ENCODE assay signal across 28 cellular contexts in genomic region chr16:77452243-77452642, GRCh38. TPM values are rescaled to one million over a fixed set of nuclear protein-coding genes. Genes with fewer than 3 reads are reported as not detected.
"Had no signal": no experiment of that assay in that cellular context is flagged by ENCODE, and none has a peak within 500 bp of the region (broad histone marks: within the 10 kb centered on the region; RNA-seq: fewer than 3 reads in every experiment).

No MANE protein-coding gene starts in this region.

- H3K9me3 ChIP-seq: stomach, suprapubic skin, testis, thoracic aorta, thyroid gland, tibial artery, tibial nerve, transverse colon, upper lobe of left lung, upper lobe of right lung, uterus, vagina had no signal

- H3K27me3 ChIP-seq: stomach, testis, thyroid gland, tibial artery, tibial nerve, transverse colon, upper lobe of left lung, upper lobe of right lung, uterus, vagina had no signal

- H3K36me3 ChIP-seq: stomach, suprapubic skin, thoracic aorta, thyroid gland, tibial artery, tibial nerve, transverse colon, upper lobe of left lung, upper lobe of right lung, uterus, vagina had no signal

- DNase-seq: stimulated activated CD4-positive, alpha-beta T cell treated with anti-CD3 and anti-CD28 coated beads, Interleukin-2, amount 100 ng/mL, for 48 hours; stimulated activated CD4-positive, alpha-beta T cell treated with anti-CD3 and anti-CD28 coated beads, Interleukin-4, amount 100 ng/mL, for 1 hour; stimulated activated CD4-positive, alpha-beta T cell treated with anti-CD3 and anti-CD28 coated beads, Interleukin-4, amount 100 ng/mL, for 24 hours; stimulated activated CD4-positive, alpha-beta T cell treated with anti-CD3 and anti-CD28 coated beads, Interleukin-4, amount 100 ng/mL, for 4 hours; stimulated activated CD8-positive, alpha-beta memory T cell treated with anti-CD3 and anti-CD28 coated beads, Interleukin-4, amount 100 ng/mL, for 48 hours; stimulated activated naive B cell treated with anti-CD40 and anti-IgM and Interleukin-4, amounts not matched to agents 10 μg/mL and 1 μg/mL and 100 μg/mL, for 72 hours; stimulated activated naive CD4-positive, alpha-beta T cell; stimulated activated naive CD4-positive, alpha-beta T cell treated with Interleukin-2 at 50 U/mL for 16 hours; stimulated activated naive CD8-positive, alpha-beta T cell treated with anti-CD3 and anti-CD28 coated beads, Interleukin-15, amount 100 ng/mL, for 72 hours; stimulated activated naive CD8-positive, alpha-beta T cell treated with anti-CD3 and anti-CD28 coated beads, Interleukin-15, Interleukin-2, amounts not matched to agents 100 U/mL and 50 U/mL, for 24 hours; stomach; substantia nigra; testis; thyroid gland; tibial artery; transverse colon; trophoblast cell; upper lobe of left lung; upper lobe of right lung; uterus had no signal

- ATAC-seq: stimulated activated effector memory CD8-positive, alpha-beta T cell treated with anti-CD3 and anti-CD28 coated beads, Interleukin-12 subunit alpha, Interleukin-12 subunit beta, amount 100 ng/mL, for 72 hours; stimulated activated memory B cell treated with anti-CD40 and anti-IgM and Interleukin-4, amounts not matched to agents 10 μg/mL and 1 μg/mL and 100 μg/mL, for 72 hours; stimulated activated naive B cell treated with anti-CD40 and anti-IgM and Interleukin-4, amounts not matched to agents 10 μg/mL and 1 μg/mL and 100 μg/mL, for 72 hours; stimulated activated naive CD8-positive, alpha-beta T cell treated with anti-CD3 and anti-CD28 coated beads, Interleukin-15, amount 100 ng/mL, for 72 hours; stimulated activated naive CD8-positive, alpha-beta T cell treated with anti-CD3 and anti-CD28 coated beads, Interleukin-15, Interleukin-2, amounts not matched to agents 100 U/mL and 50 U/mL, for 24 hours; upper lobe of right lung had no signal

- H3K27ac ChIP-seq: stomach, suprapubic skin, testis, thoracic aorta, thyroid gland, tibial artery, tibial nerve, transverse colon, upper lobe of left lung, upper lobe of right lung, uterus, vagina had no signal

- FAIRE-seq: urothelium cell line had no signal

- H3K4me3 ChIP-seq: stomach, suprapubic skin, testis, thoracic aorta, thyroid gland, tibial artery, tibial nerve, transverse colon, upper lobe of left lung, upper lobe of right lung, uterus, vagina had no signal

- H3K4me1 ChIP-seq: stomach, suprapubic skin, testis, thyroid gland, tibial artery, tibial nerve, transverse colon, upper lobe of left lung, upper lobe of right lung, uterus had no signal

RNA-seq across cellular contexts. Expression of gene ADAMTS18, which starts 17.4 kb away (rescaled TPM):
- total RNA-seq: ureter had no signal
- polyA plus RNA-seq: stomach had no signal
